8 cellular contexts compared by ENCODE assay signal in the genomic region with DNA sequence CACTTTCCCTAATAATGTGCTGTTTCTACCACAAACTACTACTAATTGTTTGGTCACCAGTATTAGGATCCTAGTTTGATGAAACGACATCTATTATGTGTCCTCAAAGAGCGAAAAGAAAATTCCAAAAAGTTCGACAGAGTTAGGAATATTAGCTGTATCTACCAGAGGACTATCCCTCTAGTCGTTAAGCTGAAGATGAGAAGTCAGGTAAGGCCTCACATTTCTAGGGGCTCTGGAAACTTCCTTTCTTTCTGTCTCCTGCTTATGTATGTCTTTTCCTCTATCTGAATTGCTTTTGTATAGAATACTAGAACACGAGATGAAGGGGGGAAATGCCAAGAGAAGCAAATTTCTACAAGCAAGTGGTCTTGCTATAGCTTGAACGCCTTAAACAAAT. TPM values are rescaled to one million over a fixed set of nuclear protein-coding genes. Genes with fewer than 3 reads are reported as not detected.
DNase-seq lines count a peak whose midpoint lies in the region; ATAC-seq and TF ChIP-seq lines count a peak whose summit lies in the region.

No MANE protein-coding gene starts in this region.

- TF ChIP-seq RAD21 in liver (IDR thresholded peaks at IDR 0.05) = no peak

- H3K4me3 Mint-ChIP-seq in activated T-cell treated with anti-CD3 and anti-CD28 coated beads, Interleukin-2, amount 50 U/mL, for 72 hours = peak overlapping the region; percentile 97 to 98

- H3K36me3 ChIP-seq in ascending aorta (no peaks in the 10 kb centered on the region), liver (ENCODE audit: control insufficient read depth in 4 of 4, insufficient read depth in 3 of 4, low read depth in 1 of 4, low read length in 3 of 4) (no peaks in the 10 kb centered on the region), thyroid gland (no peaks in the 10 kb centered on the region)

- peak overlapping the region; percentile 83 to 88 for H3K9ac ChIP-seq in liver (ENCODE audit: low read depth in 1 of 2, low read length in 2 of 2)

- no peak for ATAC-seq in activated T-cell treated with anti-CD3 and anti-CD28 coated beads, Interleukin-2, amount 50 U/mL, for 72 hours (replicated peaks in 1 of 2)
- no peak for ATAC-seq in HG03139 (IDR thresholded peaks at IDR 0.05; ENCODE audit: unreplicated experiment)

- DNase-seq in activated T-cell treated with anti-CD3 and anti-CD28 coated beads, Interleukin-2, amount 50 U/mL, for 72 hours = no peak
- DNase-seq in activated T-cell treated with anti-CD3 and anti-CD28 coated beads for 4 hours = no peak
- no peak for DNase-seq in ascending aorta (ENCODE audit: low spot score in 2 of 2)
- no peak for DNase-seq in thyroid gland
- no peak for DNase-seq in GDM1 (lab: John Stamatoyannopoulos, UW)
- no peak for DNase-seq in putamen (ENCODE audit: low spot score)

- no peak for TF ChIP-seq POLR2A in thyroid gland (IDR thresholded peaks at IDR 0.05)

- WGBS in liver = 45% methylated on average over 6 of the region's 6 CpGs
- WGBS in thyroid gland, 2 donors = 40 to 49% methylated on average over 6 of the region's 6 CpGs

- peaks cover 0 to 11% of the 10 kb centered on the region in 2 donors for H3K4me1 ChIP-seq in ascending aorta
- H3K4me1 ChIP-seq in liver (ENCODE audit: control insufficient read depth in 4 of 4, insufficient read depth in 4 of 4, low read length in 3 of 4) = peaks cover 3 to 26% (median 17%) of the 10 kb centered on the region in 4 donors
- peaks cover 12 to 23% of the 10 kb centered on the region in 2 donors for H3K4me1 ChIP-seq in thyroid gland

- peak overlapping the region; percentile 96 for H3K27ac Mint-ChIP-seq in activated T-cell treated with anti-CD3 and anti-CD28 coated beads, Interleukin-2, amount 50 U/mL, for 72 hours

- H3K9me3 Mint-ChIP-seq in activated T-cell treated with anti-CD3 and anti-CD28 coated beads, Interleukin-2, amount 50 U/mL, for 72 hours = no peaks in the 10 kb centered on the region

- peak overlapping the region; percentile 10 to 96 for H3K27ac ChIP-seq in ascending aorta
- H3K27ac ChIP-seq in liver (ENCODE audit: low read depth in 1 of 2, low read length in 2 of 2) = no peak overlapping the region
- no peak overlapping the region for H3K27ac ChIP-seq in thyroid gland

- H3K27me3 Mint-ChIP-seq in activated T-cell treated with anti-CD3 and anti-CD28 coated beads, Interleukin-2, amount 50 U/mL, for 72 hours (ENCODE audit: low read depth) = no peaks in the 10 kb centered on the region

- peaks cover 4% of the 10 kb centered on the region in 2 donors for H3K36me3 Mint-ChIP-seq in activated T-cell treated with anti-CD3 and anti-CD28 coated beads, Interleukin-2, amount 50 U/mL, for 72 hours (ENCODE audit: insufficient read depth in 2 of 2)

- intact Hi-C loops in ascending aorta (cut with DNase I) = loop anchor here (5.0 to 10.0 kb wide), 4 partner anchors 62 to 831 kb away; a partner anchor contains a TSS
- intact Hi-C loops in thyroid gland (cut with DNase I) = no loop called here

- H3K9me3 ChIP-seq in ascending aorta (no peaks in the 10 kb centered on the region), liver (ENCODE audit: control insufficient read depth in 4 of 4, low read length in 3 of 4) (no peaks in the 10 kb centered on the region), thyroid gland (no peaks in the 10 kb centered on the region)

- TF ChIP-seq CTCF in ascending aorta (IDR thresholded peaks at IDR 0.05) (no peak), liver (IDR thresholded peaks at IDR 0.05; ENCODE audit: low read depth, low read length, missing input control) (no peak), thyroid gland (IDR thresholded peaks at IDR 0.05) (no peak)

- peak overlapping the region; percentile 88 to 99 for H3K4me3 ChIP-seq in ascending aorta
- H3K4me3 ChIP-seq in liver (ENCODE audit: low read depth in 1 of 3, low read length in 3 of 3) = peak overlapping the region in 1 of 3 donors; percentile 94
- peak overlapping the region in 2 of 3 donors; percentile 87 to 95 for H3K4me3 ChIP-seq in thyroid gland (replicated peaks in 1 of 3)

- H3K27me3 ChIP-seq in ascending aorta = no peaks in the 10 kb centered on the region
- no peaks in the 10 kb centered on the region for H3K27me3 ChIP-seq in liver (ENCODE audit: control insufficient read depth in 4 of 4, insufficient read depth in 4 of 4, low read length in 3 of 4)
- H3K27me3 ChIP-seq in thyroid gland = no peaks in the 10 kb centered on the region

- H3K4me1 Mint-ChIP-seq in activated T-cell treated with anti-CD3 and anti-CD28 coated beads, Interleukin-2, amount 50 U/mL, for 72 hours (ENCODE audit: low read depth) = peaks cover 79% of the 10 kb centered on the region

TF ChIP-seq in liver, 16 proteins besides CTCF, POLR2A, EP300 and RAD21:
- TF ChIP-seq, protein P1, sequence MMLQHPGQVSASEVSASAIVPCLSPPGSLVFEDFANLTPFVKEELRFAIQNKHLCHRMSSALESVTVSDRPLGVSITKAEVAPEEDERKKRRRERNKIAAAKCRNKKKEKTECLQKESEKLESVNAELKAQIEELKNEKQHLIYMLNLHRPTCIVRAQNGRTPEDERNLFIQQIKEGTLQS (IDR thresholded peaks at IDR 0.05) = no peak
- TF ChIP-seq HNF4A (conservative IDR thresholded peaks at IDR 0.05) (no peak), TAF1 (conservative IDR thresholded peaks at IDR 0.05) (no peak), SP1 (IDR thresholded peaks at IDR 0.05) (no peak), NR2F2 (IDR thresholded peaks at IDR 0.05) (no peak), JUND (IDR thresholded peaks at IDR 0.05) (no peak), FOXA1 (IDR thresholded peaks at IDR 0.05) (no peak), GABPA (IDR thresholded peaks at IDR 0.05 in 1 of 2, conservative IDR thresholded peaks at IDR 0.05 in 1 of 2) (no peak), EGR1 (IDR thresholded peaks at IDR 0.05; ENCODE audit: low read depth in 2 of 2) (no peak), RXRA (IDR thresholded peaks at IDR 0.05) (no peak), HNF4G (IDR thresholded peaks at IDR 0.05) (no peak), YY1 (IDR thresholded peaks at IDR 0.05) (no peak), FOXA2 (IDR thresholded peaks at IDR 0.05) (no peak)
- TF ChIP-seq, protein P2, sequence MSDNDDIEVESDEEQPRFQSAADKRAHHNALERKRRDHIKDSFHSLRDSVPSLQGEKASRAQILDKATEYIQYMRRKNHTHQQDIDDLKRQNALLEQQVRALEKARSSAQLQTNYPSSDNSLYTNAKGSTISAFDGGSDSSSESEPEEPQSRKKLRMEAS (IDR thresholded peaks at IDR 0.05) = no peak
- TF ChIP-seq, protein P3, sequence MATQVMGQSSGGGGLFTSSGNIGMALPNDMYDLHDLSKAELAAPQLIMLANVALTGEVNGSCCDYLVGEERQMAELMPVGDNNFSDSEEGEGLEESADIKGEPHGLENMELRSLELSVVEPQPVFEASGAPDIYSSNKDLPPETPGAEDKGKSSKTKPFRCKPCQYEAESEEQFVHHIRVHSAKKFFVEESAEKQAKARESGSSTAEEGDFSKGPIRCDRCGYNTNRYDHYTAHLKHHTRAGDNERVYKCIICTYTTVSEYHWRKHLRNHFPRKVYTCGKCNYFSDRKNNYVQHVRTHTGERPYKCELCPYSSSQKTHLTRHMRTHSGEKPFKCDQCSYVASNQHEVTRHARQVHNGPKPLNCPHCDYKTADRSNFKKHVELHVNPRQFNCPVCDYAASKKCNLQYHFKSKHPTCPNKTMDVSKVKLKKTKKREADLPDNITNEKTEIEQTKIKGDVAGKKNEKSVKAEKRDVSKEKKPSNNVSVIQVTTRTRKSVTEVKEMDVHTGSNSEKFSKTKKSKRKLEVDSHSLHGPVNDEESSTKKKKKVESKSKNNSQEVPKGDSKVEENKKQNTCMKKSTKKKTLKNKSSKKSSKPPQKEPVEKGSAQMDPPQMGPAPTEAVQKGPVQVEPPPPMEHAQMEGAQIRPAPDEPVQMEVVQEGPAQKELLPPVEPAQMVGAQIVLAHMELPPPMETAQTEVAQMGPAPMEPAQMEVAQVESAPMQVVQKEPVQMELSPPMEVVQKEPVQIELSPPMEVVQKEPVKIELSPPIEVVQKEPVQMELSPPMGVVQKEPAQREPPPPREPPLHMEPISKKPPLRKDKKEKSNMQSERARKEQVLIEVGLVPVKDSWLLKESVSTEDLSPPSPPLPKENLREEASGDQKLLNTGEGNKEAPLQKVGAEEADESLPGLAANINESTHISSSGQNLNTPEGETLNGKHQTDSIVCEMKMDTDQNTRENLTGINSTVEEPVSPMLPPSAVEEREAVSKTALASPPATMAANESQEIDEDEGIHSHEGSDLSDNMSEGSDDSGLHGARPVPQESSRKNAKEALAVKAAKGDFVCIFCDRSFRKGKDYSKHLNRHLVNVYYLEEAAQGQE (IDR thresholded peaks at IDR 0.05) = no peak
- TF ChIP-seq, protein P4, sequence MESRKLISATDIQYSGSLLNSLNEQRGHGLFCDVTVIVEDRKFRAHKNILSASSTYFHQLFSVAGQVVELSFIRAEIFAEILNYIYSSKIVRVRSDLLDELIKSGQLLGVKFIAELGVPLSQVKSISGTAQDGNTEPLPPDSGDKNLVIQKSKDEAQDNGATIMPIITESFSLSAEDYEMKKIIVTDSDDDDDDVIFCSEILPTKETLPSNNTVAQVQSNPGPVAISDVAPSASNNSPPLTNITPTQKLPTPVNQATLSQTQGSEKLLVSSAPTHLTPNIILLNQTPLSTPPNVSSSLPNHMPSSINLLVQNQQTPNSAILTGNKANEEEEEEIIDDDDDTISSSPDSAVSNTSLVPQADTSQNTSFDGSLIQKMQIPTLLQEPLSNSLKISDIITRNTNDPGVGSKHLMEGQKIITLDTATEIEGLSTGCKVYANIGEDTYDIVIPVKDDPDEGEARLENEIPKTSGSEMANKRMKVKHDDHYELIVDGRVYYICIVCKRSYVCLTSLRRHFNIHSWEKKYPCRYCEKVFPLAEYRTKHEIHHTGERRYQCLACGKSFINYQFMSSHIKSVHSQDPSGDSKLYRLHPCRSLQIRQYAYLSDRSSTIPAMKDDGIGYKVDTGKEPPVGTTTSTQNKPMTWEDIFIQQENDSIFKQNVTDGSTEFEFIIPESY (IDR thresholded peaks at IDR 0.05) = no peak

RNA-seq across cellular contexts. Expression of a gene that starts 1.6 kb away (rescaled TPM):
- 10 to 100 TPM; 67.4 to 72.3 TPM for total RNA-seq in activated T-cell treated with anti-CD3 and anti-CD28 coated beads, Interleukin-2, amount 50 U/mL, for 72 hours
- total RNA-seq in ascending aorta = 77.0 TPM
- 10 to 100 TPM; 70.7 to 71.5 TPM for total RNA-seq in liver
- 10 to 100 TPM; 22.2 to 25.1 TPM for polyA plus RNA-seq in liver
- total RNA-seq in thyroid gland = 100 to 1,000 TPM; 127 to 182 (median 151) TPM

Comparison
In these comparisons a context has a peak if more than half of its experiments do, and no peak if none do; other contexts are left out.
1. H3K27ac ChIP-seq: peak in ascending aorta (2 of 2); none in liver (0 of 2) and thyroid gland (0 of 3).